ENCODE assay signal across 9 cellular contexts in genomic region chr7:12067156-12067831, GRCh38.
DNase-seq lines count a peak whose midpoint lies in the region; ATAC-seq, FAIRE-seq and TF ChIP-seq lines count a peak whose summit lies in the region.
"Had no signal": no experiment of that assay in that cellular context is flagged by ENCODE, and none has a peak within 500 bp of the region (broad histone marks: within the 10 kb centered on the region; RNA-seq: fewer than 3 reads in every experiment).

No MANE protein-coding gene starts in this region.

- DNase-seq in DMS153 (lab: John Stamatoyannopoulos, UW) = peak; percentile 46
- peak; percentile 81 for DNase-seq in KBM-7
- no peak for DNase-seq in RWPE2 (ENCODE audit: low spot score)
- DNase-seq in activated effector memory CD4-positive, alpha-beta T cell treated with anti-CD3 and anti-CD28 coated beads, Interleukin-2, amount 50 U/mL, for 16 hours = peak; percentile 77
- DNase-seq in glutamatergic neuron = peak; percentile 63
- DNase-seq in sciatic nerve (ENCODE audit: low spot score) = no peak
- DNase-seq in GM19239 (ENCODE audit: insufficient read length, low spot score) = no peak

- in situ Hi-C loops in KBM-7 (cut with MboI; ENCODE audit: low pct_unique_long_range_greater_than_20kb, low sequenced_read_pairs) = loop anchor here (25.0 kb wide), 2 partner anchors 245 to 420 kb away; no protein-coding TSS in a partner anchor

- TF ChIP-seq CTCF in RWPE2 (IDR thresholded peaks at IDR 0.05; ENCODE audit: poor library complexity, severe bottlenecking) (peak; percentile 66), glutamatergic neuron (IDR thresholded peaks at IDR 0.05; ENCODE audit: partially characterized antibody, unreplicated experiment) (peak; percentile 69)

- no peaks in the 10 kb centered on the region for H3K4me1 ChIP-seq in RWPE2 (ENCODE audit: insufficient read depth, poor library complexity, severe bottlenecking)

- H3K36me3 Mint-ChIP-seq in glutamatergic neuron (ENCODE audit: unreplicated experiment) = no peaks in the 10 kb centered on the region

- intact Hi-C loops in sciatic nerve (cut with DNase I) = no loop called here

- no peak overlapping the region for H3K27ac Mint-ChIP-seq in glutamatergic neuron (ENCODE audit: unreplicated experiment)

- no peak overlapping the region for H3K27ac ChIP-seq in RWPE2 (ENCODE audit: poor library complexity, severe bottlenecking)

- H3K27me3 Mint-ChIP-seq in glutamatergic neuron (ENCODE audit: unreplicated experiment) = peaks cover 2% of the 10 kb centered on the region

- H3K9me3 Mint-ChIP-seq in glutamatergic neuron (ENCODE audit: unreplicated experiment) = no peaks in the 10 kb centered on the region

- H3K4me3 ChIP-seq in RWPE2 (ENCODE audit: severe bottlenecking) = no peak overlapping the region

- H3K4me1 Mint-ChIP-seq in glutamatergic neuron (ENCODE audit: low read depth, unreplicated experiment) = peaks cover 4% of the 10 kb centered on the region

- H3K9me3 ChIP-seq in RWPE2 (ENCODE audit: severe bottlenecking) = no peaks in the 10 kb centered on the region

- no peak overlapping the region for H3K4me3 Mint-ChIP-seq in glutamatergic neuron (ENCODE audit: unreplicated experiment)

- peak; percentile 65 for ATAC-seq in GM21423 (IDR thresholded peaks at IDR 0.05; ENCODE audit: unreplicated experiment)
- 0 out of 3 replicates have a peak, but pooled peaks have one; percentile 55 for ATAC-seq in RWPE2 (ENCODE audit: low read depth)
- ATAC-seq in sciatic nerve = peak; percentile 72

- FAIRE-seq in GM19239 (lab: Jason Lieb, UNC) = no peak
- FAIRE-seq: endometrium had no signal

- no peaks in the 10 kb centered on the region for H3K27me3 ChIP-seq in RWPE2 (ENCODE audit: insufficient read depth, poor library complexity, severe bottlenecking)

- H3K36me3 ChIP-seq in RWPE2 (ENCODE audit: low read depth) = no peaks in the 10 kb centered on the region

Comparison
In these comparisons a context has a peak if more than half of its experiments do, and no peak if none do; other contexts are left out.
1. DNase-seq: peak in DMS153 (single experiment), KBM-7 (single experiment), activated effector memory CD4-positive, alpha-beta T cell treated with anti-CD3 and anti-CD28 coated beads, Interleukin-2, amount 50 U/mL, for 16 hours (single experiment) and glutamatergic neuron (single experiment); none in RWPE2 (single experiment), sciatic nerve (single experiment) and GM19239 (single experiment).
2. Peak in every context shown above with its lines, with median percentiles within 50 percentile points of each other: ATAC-seq.